ENCODE assay signal across 8 cellular contexts in the genomic region with DNA sequence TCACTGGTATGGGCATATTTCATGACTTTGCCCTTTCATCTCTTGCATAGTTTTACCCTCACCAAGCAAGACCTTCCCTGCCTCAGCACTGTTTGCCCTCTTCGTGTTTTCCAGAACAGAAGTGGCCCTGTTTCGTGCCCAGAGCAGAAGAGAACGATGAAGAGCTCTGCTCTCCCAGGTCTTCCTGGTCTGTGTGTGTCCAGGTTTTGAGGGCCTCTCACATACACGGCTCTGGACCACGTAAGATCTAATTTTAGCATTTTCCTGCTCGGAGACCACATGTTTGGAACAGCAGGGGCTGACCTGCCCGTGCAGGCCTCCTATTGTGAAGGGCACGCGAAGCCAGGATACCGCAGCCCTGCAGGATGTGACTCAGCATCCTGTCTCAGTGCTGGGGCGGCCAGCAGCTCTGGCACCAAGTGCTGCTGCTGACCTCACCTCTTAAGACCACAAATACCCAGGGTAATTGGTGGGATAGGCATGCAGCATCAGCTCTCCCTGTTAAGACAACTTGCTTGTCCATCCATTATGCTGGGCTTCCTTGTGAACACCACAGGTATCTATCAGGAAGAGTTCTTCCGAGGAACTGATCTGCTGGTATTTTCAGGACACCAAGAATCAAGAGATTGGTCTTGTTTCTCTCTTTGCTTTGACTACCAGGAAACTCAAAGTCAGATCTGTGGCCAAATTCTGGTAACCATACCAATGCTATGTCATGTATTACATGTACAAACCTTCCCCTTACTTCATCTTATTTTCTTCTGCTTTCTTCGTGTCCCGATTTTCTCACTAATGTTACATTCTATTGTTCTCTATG. TPM values are rescaled to one million over a fixed set of nuclear protein-coding genes. Genes with fewer than 3 reads are reported as not detected.
A peak's percentile ranks its signal among the peaks of the same experiment; 100 is the strongest.
DNase-seq lines count a peak whose midpoint lies in the region; ATAC-seq and TF ChIP-seq lines count a peak whose summit lies in the region.

No MANE protein-coding gene starts in this region.

- WGBS in testis, 2 donors = 52 to 53% methylated on average over 14 of the region's 14 CpGs

- peaks cover 40% of the 10 kb centered on the region for H3K4me1 Mint-ChIP-seq in nephron progenitor cell

- DNase-seq in A172 (ENCODE audit: low spot score) = peak; percentile 98
- DNase-seq in NOMO-1 (lab: John Stamatoyannopoulos, UW; ENCODE audit: unreplicated experiment in 2 of 2) = peak; percentile 87 to 92
- DNase-seq in activated T-cell treated with anti-CD3 and anti-CD28 coated beads for 48 hours (ENCODE audit: low read depth) = peak; percentile 74
- no peak for DNase-seq in nephron progenitor cell
- DNase-seq in testis = peak; percentile 66

- TF ChIP-seq CTCF in nephron progenitor cell (IDR thresholded peaks at IDR 0.05) (no peak), testis (IDR thresholded peaks at IDR 0.05) (no peak)

- H3K4me3 ChIP-seq in testis = no peak overlapping the region

- intact Hi-C loops in testis (cut with DNase I; ENCODE audit: low total_unique reads) = no loop called here

- H3K36me3 Mint-ChIP-seq in nephron progenitor cell (ENCODE audit: low read depth) = peaks cover 51% of the 10 kb centered on the region

- H3K9me3 ChIP-seq in testis = no peaks in the 10 kb centered on the region

- ATAC-seq in GM18861 (IDR thresholded peaks at IDR 0.05; ENCODE audit: unreplicated experiment) (peak; percentile 92), HG03064 (IDR thresholded peaks at IDR 0.05; ENCODE audit: low read depth, unreplicated experiment) (peak; percentile 87), esophagus mucosa (peak; percentile 92)

- peak overlapping the region; percentile 85 for H3K27ac ChIP-seq in testis

- no peaks in the 10 kb centered on the region for H3K36me3 ChIP-seq in testis (ENCODE audit: low read depth, missing control alignments)

- H3K27ac Mint-ChIP-seq in nephron progenitor cell = peak overlapping the region; percentile 69

- TF ChIP-seq POLR2A in testis (IDR thresholded peaks at IDR 0.05) = no peak

- no peak overlapping the region for H3K4me3 Mint-ChIP-seq in nephron progenitor cell

- no peaks in the 10 kb centered on the region for H3K9me3 Mint-ChIP-seq in nephron progenitor cell

- no peaks in the 10 kb centered on the region for H3K27me3 Mint-ChIP-seq in nephron progenitor cell (ENCODE audit: low read depth, poor library complexity)

- H3K27me3 ChIP-seq in testis = no peaks in the 10 kb centered on the region

- peaks cover 54% of the 10 kb centered on the region for H3K4me1 ChIP-seq in testis

RNA-seq across cellular contexts. Expression of a gene that starts 19.0 kb away (rescaled TPM):
- 6.9 and 7.4 TPM in 2 replicates for total RNA-seq in A172 (2014; rRNA removed; shearing (Covaris generic))
- total RNA-seq in esophagus mucosa (16.0 TPM), testis (10 to 100 TPM; 29.1 to 31.5 TPM)
- polyA plus RNA-seq in testis (ENCODE audit: insufficient read depth, low read depth, low replicate concordance) = 18.9 TPM

RNA-seq across cellular contexts. Expression of a gene that starts 41.5 kb away (rescaled TPM):
- total RNA-seq in A172 (2014; rRNA removed; shearing (Covaris generic)) = not detected in 2 replicates
- total RNA-seq in esophagus mucosa = not detected
- under 1 TPM; 0.79 to 0.81 TPM for total RNA-seq in testis
- polyA plus RNA-seq in testis (ENCODE audit: insufficient read depth, low read depth, low replicate concordance) = 0.46 TPM
